8 cellular contexts compared by ENCODE assay signal in the genomic region with DNA sequence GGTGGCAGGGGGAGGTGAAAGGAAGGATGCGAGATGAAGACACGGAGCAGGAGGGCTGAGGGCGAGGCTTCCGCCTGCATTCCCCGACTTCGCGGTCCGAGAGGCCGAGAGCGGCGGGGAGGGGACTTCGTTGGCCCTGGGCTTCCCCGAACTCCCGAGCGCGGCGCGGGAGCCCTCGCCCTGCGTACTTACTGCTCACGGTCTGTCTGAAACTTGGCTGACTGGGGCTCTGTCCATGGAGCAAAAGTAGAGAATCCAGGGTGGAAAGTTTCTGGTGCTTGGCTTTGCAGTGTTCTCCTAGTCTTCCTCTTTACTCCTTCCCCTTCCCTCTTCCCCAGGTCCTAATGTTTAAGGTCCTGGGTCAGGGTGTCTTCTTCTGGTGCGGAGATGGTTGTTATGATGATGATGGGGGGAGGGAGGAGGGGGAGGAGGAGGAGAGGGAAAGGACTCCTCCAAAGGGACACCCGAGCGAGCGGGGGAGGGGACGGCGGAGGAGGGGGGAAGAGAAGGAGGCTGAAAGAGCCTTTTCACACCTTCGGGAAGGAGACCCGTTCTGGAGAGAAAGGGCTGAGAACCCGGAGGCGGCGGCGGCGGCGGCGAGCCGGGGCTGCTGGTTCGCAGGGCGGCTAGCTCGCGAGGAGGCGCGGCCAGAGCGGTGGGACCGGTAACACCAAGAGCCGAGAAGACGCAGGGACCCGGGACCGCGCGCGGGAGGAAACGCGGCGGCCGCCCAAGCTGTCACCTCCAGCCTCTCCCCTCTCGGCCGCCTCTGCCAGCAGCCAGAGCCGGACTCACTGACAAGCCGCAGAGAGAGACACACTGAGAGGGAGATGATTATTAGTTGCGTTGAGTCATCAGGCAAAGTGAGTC. TPM values are rescaled to one million over a fixed set of nuclear protein-coding genes. Genes with fewer than 3 reads are reported as not detected.
DNase-seq lines count a peak whose midpoint lies in the region; ATAC-seq and TF ChIP-seq lines count a peak whose summit lies in the region.

A gene (minus strand): TSS at position 793 of the 870 bp plus-strand sequence. CDS start 1,902 bp downstream, outside the sequence.

- H3K9me3 ChIP-seq in neuron (ENCODE audit: low read length): peaks cover 2% of the 10 kb centered on the region

- peak within 1 kb of the TSS; percentile 90 for H3K4me3 ChIP-seq in neuron (ENCODE audit: low read length)

- H3K4me1 ChIP-seq in neuron (ENCODE audit: insufficient read depth, low read length): peaks cover 29% of the 10 kb centered on the region

- ATAC-seq in HG03039 (IDR thresholded peaks at IDR 0.05; ENCODE audit: unreplicated experiment) (no peak), omental fat pad (ENCODE audit: low FRiP score) (no peak)

- in situ Hi-C loops in KBM-7 (cut with MboI; ENCODE audit: low pct_unique_long_range_greater_than_20kb, low sequenced_read_pairs): no loop called here

- H3K36me3 ChIP-seq in neuron (ENCODE audit: insufficient read depth, low read length): no peaks in the 10 kb centered on the region

- peak within 1 kb of the TSS; percentile 88 for H2AFZ ChIP-seq in neuron (ENCODE audit: low read depth, low read length)

- DNase-seq in NCI-H2107 treated with DMSO at 0.1 percent for 48 hours (lab: John Stamatoyannopoulos, UW; ENCODE audit: unreplicated experiment): peak; percentile 30
- no peak for DNase-seq in NCI-H2107 (lab: John Stamatoyannopoulos, UW)
- DNase-seq in KBM-7: peak; percentile 73
- DNase-seq in T1000 (lab: John Stamatoyannopoulos, UW): peak; percentile 28
- peak; percentile 8 to 9 for DNase-seq in erythroblast (lab: John Stamatoyannopoulos, UW)
- DNase-seq in omental fat pad (ENCODE audit: low spot score): no peak

- no peak for TF ChIP-seq CTCF in omental fat pad (IDR thresholded peaks at IDR 0.05)

- TF ChIP-seq POLR2A in erythroblast (IDR thresholded peaks at IDR 0.05; ENCODE audit: low read length): no peak

- no peaks in the 10 kb centered on the region for H3K27me3 ChIP-seq in neuron (ENCODE audit: insufficient read depth, low read length)

RNA-seq across cellular contexts. Expression of the gene that starts here (rescaled TPM):
- total RNA-seq in omental fat pad: 1 to 10 TPM; 1.7 to 4.1 (median 2.7) TPM

Comparison
In these comparisons a context has a peak if more than half of its experiments do, and no peak if none do; other contexts are left out.
1. DNase-seq: peak in NCI-H2107 treated with DMSO at 0.1 percent for 48 hours (single experiment), KBM-7 (single experiment), T1000 (single experiment) and erythroblast (2 of 2); none in NCI-H2107 (single experiment) and omental fat pad (single experiment).